ENCODE assay signal across 17 cellular contexts in the genomic region with DNA sequence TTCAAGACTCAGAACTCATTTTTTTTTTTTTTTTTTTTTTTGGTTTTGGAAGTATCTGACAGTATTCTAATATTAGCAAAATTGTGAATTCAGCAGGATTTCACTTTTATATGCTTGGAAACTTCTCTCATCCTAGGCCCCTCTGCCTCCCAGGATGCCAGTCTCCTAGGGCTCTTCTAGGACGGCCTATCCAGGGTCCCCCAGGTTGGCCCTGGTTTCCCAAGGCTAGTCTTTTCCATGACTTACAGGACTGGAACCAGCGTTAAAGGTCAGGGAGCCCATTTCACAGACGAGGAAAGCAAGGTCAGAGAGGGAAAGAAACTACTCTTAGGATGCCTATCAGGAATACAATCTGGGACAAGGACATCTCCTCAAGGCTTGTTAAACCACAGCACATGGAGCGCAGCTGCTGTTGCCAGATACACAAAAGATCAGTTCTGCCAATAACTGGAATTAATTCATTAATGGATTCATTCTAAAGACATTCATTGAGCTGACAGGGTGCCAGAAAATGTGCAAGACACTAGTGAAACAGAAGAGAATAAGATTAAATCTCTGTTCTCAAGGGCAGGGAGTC.
DNase-seq lines count a peak whose midpoint lies in the region; ATAC-seq and TF ChIP-seq lines count a peak whose summit lies in the region.
"Had no signal": no experiment of that assay in that cellular context is flagged by ENCODE, and none has a peak within 500 bp of the region (broad histone marks: within the 10 kb centered on the region; RNA-seq: fewer than 3 reads in every experiment).

No MANE protein-coding gene starts in this region.

- intact Hi-C loops in esophagus muscularis mucosa (cut with DNase I) (no loop called here), posterior vena cava (cut with DNase I) (no loop called here), sciatic nerve (cut with DNase I) (no loop called here)

- no peaks in the 10 kb centered on the region for H3K9me3 ChIP-seq in esophagus muscularis mucosa

- H3K36me3 ChIP-seq in esophagus muscularis mucosa: no peaks in the 10 kb centered on the region

- no peaks in the 10 kb centered on the region for H3K4me1 ChIP-seq in esophagus muscularis mucosa

- no peak for TF ChIP-seq POLR2A in esophagus muscularis mucosa (IDR thresholded peaks at IDR 0.05; ENCODE audit: low read depth)

- WGBS in esophagus muscularis mucosa: 89% methylated on average over 4 of the region's 4 CpGs

- no peak for ATAC-seq in HG03196 (IDR thresholded peaks at IDR 0.05; ENCODE audit: unreplicated experiment)
- no peak for ATAC-seq in sciatic nerve
- ATAC-seq: GM12878 had no signal

- no peak overlapping the region for H3K4me3 ChIP-seq in esophagus muscularis mucosa
- H3K4me3 ChIP-seq: GM12878 had no signal

- no peak for TF ChIP-seq EP300 in esophagus muscularis mucosa (IDR thresholded peaks at IDR 0.05)

- peaks cover 0 to 63% (median 0%) of the 10 kb centered on the region in 4 donors for H3K27me3 ChIP-seq in esophagus muscularis mucosa

- H3K27ac ChIP-seq in esophagus muscularis mucosa (replicated peaks in 1 of 4): no peak overlapping the region
- H3K27ac ChIP-seq: 22Rv1 had no signal

- peak; percentile 5 for DNase-seq in activated CD8-positive, alpha-beta memory T cell treated with anti-CD3 and anti-CD28 coated beads for 24 hours
- no peak for DNase-seq in activated CD8-positive, alpha-beta memory T cell treated with anti-CD3 and anti-CD28 coated beads, Interleukin-2, amount 50 U/mL, for 4 hours
- DNase-seq in RPMI7951 (ENCODE audit: low read depth): peak; percentile 79
- peak; percentile 90 for DNase-seq in esophagus muscularis mucosa (ENCODE audit: extremely low spot score)
- DNase-seq in posterior vena cava (ENCODE audit: low spot score): peak; percentile 16
- DNase-seq in A172 (ENCODE audit: low spot score): no peak
- DNase-seq in sciatic nerve (ENCODE audit: low spot score): no peak
- DNase-seq: CD4-positive, CD25-positive, alpha-beta regulatory T cell; COR-L47; KBM-7; NCI-H1694 treated with DMSO at 0.1 percent for 48 hours; NCI-H2107; NCI-H510A; NCI-H748 treated with DMSO at 0.1 percent for 48 hours had no signal

- TF ChIP-seq CTCF in esophagus muscularis mucosa (IDR thresholded peaks at IDR 0.05): no peak

Comparison
In these comparisons a context has a peak if more than half of its experiments do, and no peak if none do; other contexts are left out.
1. DNase-seq: peak in activated CD8-positive, alpha-beta memory T cell treated with anti-CD3 and anti-CD28 coated beads for 24 hours (single experiment), RPMI7951 (single experiment), esophagus muscularis mucosa (single experiment) and posterior vena cava (single experiment); none in activated CD8-positive, alpha-beta memory T cell treated with anti-CD3 and anti-CD28 coated beads, Interleukin-2, amount 50 U/mL, for 4 hours (single experiment), A172 (single experiment) and sciatic nerve (single experiment).